Comparison of ENCODE assay signal across 1 cellular context in genomic region chr16:23149267-23149992, GRCh38.
TF ChIP-seq lines count a peak whose summit lies in the region.

A gene with protein sequence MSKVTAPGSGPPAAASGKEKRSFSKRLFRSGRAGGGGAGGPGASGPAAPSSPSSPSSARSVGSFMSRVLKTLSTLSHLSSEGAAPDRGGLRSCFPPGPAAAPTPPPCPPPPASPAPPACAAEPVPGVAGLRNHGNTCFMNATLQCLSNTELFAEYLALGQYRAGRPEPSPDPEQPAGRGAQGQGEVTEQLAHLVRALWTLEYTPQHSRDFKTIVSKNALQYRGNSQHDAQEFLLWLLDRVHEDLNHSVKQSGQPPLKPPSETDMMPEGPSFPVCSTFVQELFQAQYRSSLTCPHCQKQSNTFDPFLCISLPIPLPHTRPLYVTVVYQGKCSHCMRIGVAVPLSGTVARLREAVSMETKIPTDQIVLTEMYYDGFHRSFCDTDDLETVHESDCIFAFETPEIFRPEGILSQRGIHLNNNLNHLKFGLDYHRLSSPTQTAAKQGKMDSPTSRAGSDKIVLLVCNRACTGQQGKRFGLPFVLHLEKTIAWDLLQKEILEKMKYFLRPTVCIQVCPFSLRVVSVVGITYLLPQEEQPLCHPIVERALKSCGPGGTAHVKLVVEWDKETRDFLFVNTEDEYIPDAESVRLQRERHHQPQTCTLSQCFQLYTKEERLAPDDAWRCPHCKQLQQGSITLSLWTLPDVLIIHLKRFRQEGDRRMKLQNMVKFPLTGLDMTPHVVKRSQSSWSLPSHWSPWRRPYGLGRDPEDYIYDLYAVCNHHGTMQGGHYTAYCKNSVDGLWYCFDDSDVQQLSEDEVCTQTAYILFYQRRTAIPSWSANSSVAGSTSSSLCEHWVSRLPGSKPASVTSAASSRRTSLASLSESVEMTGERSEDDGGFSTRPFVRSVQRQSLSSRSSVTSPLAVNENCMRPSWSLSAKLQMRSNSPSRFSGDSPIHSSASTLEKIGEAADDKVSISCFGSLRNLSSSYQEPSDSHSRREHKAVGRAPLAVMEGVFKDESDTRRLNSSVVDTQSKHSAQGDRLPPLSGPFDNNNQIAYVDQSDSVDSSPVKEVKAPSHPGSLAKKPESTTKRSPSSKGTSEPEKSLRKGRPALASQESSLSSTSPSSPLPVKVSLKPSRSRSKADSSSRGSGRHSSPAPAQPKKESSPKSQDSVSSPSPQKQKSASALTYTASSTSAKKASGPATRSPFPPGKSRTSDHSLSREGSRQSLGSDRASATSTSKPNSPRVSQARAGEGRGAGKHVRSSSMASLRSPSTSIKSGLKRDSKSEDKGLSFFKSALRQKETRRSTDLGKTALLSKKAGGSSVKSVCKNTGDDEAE (N-terminal part only) (minus strand): TSS chr16:23149452. CDS start chr16:23149270, 182 bp downstream.

TF ChIP-seq in GM12878, 131 proteins besides CTCF, POLR2A, EP300 and RAD21 (continued from another document and continues in another):
- TF ChIP-seq HDAC6 (IDR thresholded peaks at IDR 0.05; ENCODE audit: unreplicated experiment) (no peak), SREBF2 (IDR thresholded peaks at IDR 0.05; ENCODE audit: low read length) (no peak), PAX5 (IDR thresholded peaks at IDR 0.05; ENCODE audit: borderline replicate concordance, low read depth, low read length) (no peak), KDM1A (IDR thresholded peaks at IDR 0.05; ENCODE audit: borderline replicate concordance) (no peak), SMC3 (IDR thresholded peaks at IDR 0.05; ENCODE audit: borderline replicate concordance, low read length) (no peak), RELA (IDR thresholded peaks at IDR 0.05; ENCODE audit: borderline replicate concordance, partially characterized antibody) (peak; percentile 91), BRCA1 (IDR thresholded peaks at IDR 0.05; ENCODE audit: low read depth, low read length) (no peak), CBX3 (IDR thresholded peaks at IDR 0.05; ENCODE audit: borderline replicate concordance, low read depth) (no peak), ZNF687 (IDR thresholded peaks at IDR 0.05) (no peak), MYC (IDR thresholded peaks at IDR 0.05; ENCODE audit: insufficient read depth, insufficient read length, insufficient replicate concordance, low read length, severe bottlenecking) (no peak), NR2C1 (IDR thresholded peaks at IDR 0.05) (peak; percentile 96), LARP7 (IDR thresholded peaks at IDR 0.05) (peak; percentile 18; the same call in 1 of the 2 replicates), PBX3 (IDR thresholded peaks at IDR 0.05; ENCODE audit: insufficient replicate concordance, low read depth, low read length) (peak; percentile 24), WRNIP1 (IDR thresholded peaks at IDR 0.05; ENCODE audit: borderline replicate concordance, low read depth, low read length) (no peak), SUPT20H (IDR thresholded peaks at IDR 0.05; ENCODE audit: borderline replicate concordance, control insufficient read depth, low read depth, low read length) (no peak), SMAD1 (IDR thresholded peaks at IDR 0.05; ENCODE audit: low read depth, partially characterized antibody) (no peak), ZNF384 (IDR thresholded peaks at IDR 0.05; ENCODE audit: borderline replicate concordance, low read depth, low read length) (no peak), ATF7 (IDR thresholded peaks at IDR 0.05; ENCODE audit: low read depth) (no peak), ZNF622 (IDR thresholded peaks at IDR 0.05) (no peak), SP1 (IDR thresholded peaks at IDR 0.05; ENCODE audit: low read depth, low read length) (no peak), SUZ12 (IDR thresholded peaks at IDR 0.05; ENCODE audit: unreplicated experiment) (no peak), RCOR1 (conservative IDR thresholded peaks at IDR 0.05; ENCODE audit: low read depth, low read length) (peak; percentile 93; the same call in 1 of the 2 replicates), MAX (IDR thresholded peaks at IDR 0.05; ENCODE audit: low read depth, low read length) (peak; percentile 40; the same call in 1 of the 2 replicates), SIN3A (IDR thresholded peaks at IDR 0.05; ENCODE audit: low read depth, low read length) (no peak; the same call in 1 of the 2 replicates), ESRRA (IDR thresholded peaks at IDR 0.05; ENCODE audit: low read length) (peak; percentile 73; the same call in 1 of the 2 replicates), E2F8 (IDR thresholded peaks at IDR 0.05; ENCODE audit: low read depth, partially characterized antibody) (no peak), TCF7 (IDR thresholded peaks at IDR 0.05; ENCODE audit: borderline replicate concordance) (no peak), RB1 (IDR thresholded peaks at IDR 0.05; ENCODE audit: borderline replicate concordance) (peak; percentile 91), POU2F2 (IDR thresholded peaks at IDR 0.05; ENCODE audit: borderline replicate concordance, low read depth, low read length) (no peak), KAT2A (conservative IDR thresholded peaks at IDR 0.05; ENCODE audit: control insufficient read depth, low read depth, low read length) (no peak), SRF (IDR thresholded peaks at IDR 0.05; ENCODE audit: low read depth in 2 of 2, low read length in 2 of 2) (no peak), ZBED1 (IDR thresholded peaks at IDR 0.05; ENCODE audit: borderline replicate concordance) (no peak), ZNF24 (IDR thresholded peaks at IDR 0.05) (peak; percentile 96), ZNF207 (IDR thresholded peaks at IDR 0.05; ENCODE audit: borderline replicate concordance) (no peak), IKZF1 (conservative IDR thresholded peaks at IDR 0.05) (peak; percentile 99), EED (IDR thresholded peaks at IDR 0.05; ENCODE audit: low read depth) (peak; percentile 43), ZNF217 (IDR thresholded peaks at IDR 0.05) (no peak), RUNX3 (IDR thresholded peaks at IDR 0.05; ENCODE audit: low read length) (peak; percentile 66)
- TF ChIP-seq, protein P1, sequence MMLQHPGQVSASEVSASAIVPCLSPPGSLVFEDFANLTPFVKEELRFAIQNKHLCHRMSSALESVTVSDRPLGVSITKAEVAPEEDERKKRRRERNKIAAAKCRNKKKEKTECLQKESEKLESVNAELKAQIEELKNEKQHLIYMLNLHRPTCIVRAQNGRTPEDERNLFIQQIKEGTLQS (IDR thresholded peaks at IDR 0.05; ENCODE audit: borderline replicate concordance, extremely low read depth, low read depth, low read length): peak; percentile 82; the same call in 1 of the 2 replicates
- TF ChIP-seq, protein P2, sequence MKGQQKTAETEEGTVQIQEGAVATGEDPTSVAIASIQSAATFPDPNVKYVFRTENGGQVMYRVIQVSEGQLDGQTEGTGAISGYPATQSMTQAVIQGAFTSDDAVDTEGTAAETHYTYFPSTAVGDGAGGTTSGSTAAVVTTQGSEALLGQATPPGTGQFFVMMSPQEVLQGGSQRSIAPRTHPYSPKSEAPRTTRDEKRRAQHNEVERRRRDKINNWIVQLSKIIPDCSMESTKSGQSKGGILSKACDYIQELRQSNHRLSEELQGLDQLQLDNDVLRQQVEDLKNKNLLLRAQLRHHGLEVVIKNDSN (IDR thresholded peaks at IDR 0.05; ENCODE audit: borderline replicate concordance, extremely low read length, insufficient read depth, low read depth, low read length): peak; percentile 97
- TF ChIP-seq, protein P3, sequence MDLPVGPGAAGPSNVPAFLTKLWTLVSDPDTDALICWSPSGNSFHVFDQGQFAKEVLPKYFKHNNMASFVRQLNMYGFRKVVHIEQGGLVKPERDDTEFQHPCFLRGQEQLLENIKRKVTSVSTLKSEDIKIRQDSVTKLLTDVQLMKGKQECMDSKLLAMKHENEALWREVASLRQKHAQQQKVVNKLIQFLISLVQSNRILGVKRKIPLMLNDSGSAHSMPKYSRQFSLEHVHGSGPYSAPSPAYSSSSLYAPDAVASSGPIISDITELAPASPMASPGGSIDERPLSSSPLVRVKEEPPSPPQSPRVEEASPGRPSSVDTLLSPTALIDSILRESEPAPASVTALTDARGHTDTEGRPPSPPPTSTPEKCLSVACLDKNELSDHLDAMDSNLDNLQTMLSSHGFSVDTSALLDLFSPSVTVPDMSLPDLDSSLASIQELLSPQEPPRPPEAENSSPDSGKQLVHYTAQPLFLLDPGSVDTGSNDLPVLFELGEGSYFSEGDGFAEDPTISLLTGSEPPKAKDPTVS (IDR thresholded peaks at IDR 0.05; ENCODE audit: low read depth, low read length): no peak
- TF ChIP-seq, protein P4, sequence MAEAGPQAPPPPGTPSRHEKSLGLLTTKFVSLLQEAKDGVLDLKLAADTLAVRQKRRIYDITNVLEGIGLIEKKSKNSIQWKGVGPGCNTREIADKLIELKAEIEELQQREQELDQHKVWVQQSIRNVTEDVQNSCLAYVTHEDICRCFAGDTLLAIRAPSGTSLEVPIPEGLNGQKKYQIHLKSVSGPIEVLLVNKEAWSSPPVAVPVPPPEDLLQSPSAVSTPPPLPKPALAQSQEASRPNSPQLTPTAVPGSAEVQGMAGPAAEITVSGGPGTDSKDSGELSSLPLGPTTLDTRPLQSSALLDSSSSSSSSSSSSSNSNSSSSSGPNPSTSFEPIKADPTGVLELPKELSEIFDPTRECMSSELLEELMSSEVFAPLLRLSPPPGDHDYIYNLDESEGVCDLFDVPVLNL (IDR thresholded peaks at IDR 0.05; ENCODE audit: low read depth, low read length): no peak
- TF ChIP-seq, protein P5, sequence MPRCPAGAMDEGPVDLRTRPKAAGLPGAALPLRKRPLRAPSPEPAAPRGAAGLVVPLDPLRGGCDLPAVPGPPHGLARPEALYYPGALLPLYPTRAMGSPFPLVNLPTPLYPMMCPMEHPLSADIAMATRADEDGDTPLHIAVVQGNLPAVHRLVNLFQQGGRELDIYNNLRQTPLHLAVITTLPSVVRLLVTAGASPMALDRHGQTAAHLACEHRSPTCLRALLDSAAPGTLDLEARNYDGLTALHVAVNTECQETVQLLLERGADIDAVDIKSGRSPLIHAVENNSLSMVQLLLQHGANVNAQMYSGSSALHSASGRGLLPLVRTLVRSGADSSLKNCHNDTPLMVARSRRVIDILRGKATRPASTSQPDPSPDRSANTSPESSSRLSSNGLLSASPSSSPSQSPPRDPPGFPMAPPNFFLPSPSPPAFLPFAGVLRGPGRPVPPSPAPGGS (IDR thresholded peaks at IDR 0.05; ENCODE audit: borderline replicate concordance, insufficient read depth, low read depth, low read length, poor library complexity, severe bottlenecking): no peak
